In genomic region chr10:113326160-113327111, GRCh38 we compare ENCODE assay signal across 8 cellular contexts.
DNase-seq lines count a peak whose midpoint lies in the region; ATAC-seq and TF ChIP-seq lines count a peak whose summit lies in the region.

No MANE protein-coding gene starts in this region.

- H3K27me3 ChIP-seq in DND-41 (ENCODE audit: insufficient read depth, low read length, poor library complexity) (no peaks in the 10 kb centered on the region), left ventricle myocardium inferior (ENCODE audit: low read depth) (peaks cover 6% of the 10 kb centered on the region)

- H3K27me3 Mint-ChIP-seq in activated B cell treated with CpG ODN at 0.5 μM for 24 hours, result peaks cover 6% of the 10 kb centered on the region

- no peaks in the 10 kb centered on the region for H4K20me1 ChIP-seq in DND-41 (ENCODE audit: insufficient read depth, low read length)

- peaks cover 4% of the 10 kb centered on the region for H3K9me3 Mint-ChIP-seq in activated B cell treated with CpG ODN at 0.5 μM for 24 hours

- no peaks in the 10 kb centered on the region for H3K79me2 ChIP-seq in DND-41 (ENCODE audit: insufficient read depth, low read length)

- DNase-seq in DND-41 (peak; percentile 11), GM20000 (ENCODE audit: low spot score) (peak; percentile 31), activated B cell treated with CpG ODN at 0.5 μM for 24 hours (no peak), left ventricle myocardium inferior (no peak), cortex of kidney (lab: John Stamatoyannopoulos, UW) (no peak), NCI-H2029 (lab: John Stamatoyannopoulos, UW) (no peak)
- DNase-seq in stimulated activated CD4-positive, alpha-beta T cell treated with anti-CD3 and anti-CD28 coated beads, Interleukin-4, amount 100 ng/mL, for 24 hours, result peak; percentile 27

- no peak; the same call in 2 of the 3 replicates for ATAC-seq in DND-41 (ENCODE audit: insufficient read depth, low read depth)
- ATAC-seq in HG03520 (IDR thresholded peaks at IDR 0.05; ENCODE audit: unreplicated experiment), result peak; percentile 81
- peak; percentile 49 for ATAC-seq in activated B cell treated with CpG ODN at 0.5 μM for 24 hours (ENCODE audit: low read depth)

- H2AFZ ChIP-seq in DND-41 (ENCODE audit: low read depth, low read length), result no peak overlapping the region

- H3K27ac Mint-ChIP-seq in activated B cell treated with CpG ODN at 0.5 μM for 24 hours, result no peak overlapping the region

- TF ChIP-seq CTCF in DND-41 (IDR thresholded peaks at IDR 0.05; ENCODE audit: borderline replicate concordance, extremely low read depth, low read length, poor library complexity, severe bottlenecking), result no peak
- no peak for TF ChIP-seq CTCF in GM20000 (IDR thresholded peaks at IDR 0.05; ENCODE audit: extremely low read depth, missing control alignments)
- no peak for TF ChIP-seq CTCF in activated B cell treated with CpG ODN at 0.5 μM for 24 hours (IDR thresholded peaks at IDR 0.05)
- TF ChIP-seq CTCF in left ventricle myocardium inferior (IDR thresholded peaks at IDR 0.05; ENCODE audit: borderline replicate concordance), result peak; percentile 16

- H3K9me3 ChIP-seq in DND-41 (ENCODE audit: insufficient read depth, low read length, severe bottlenecking) (no peaks in the 10 kb centered on the region), left ventricle myocardium inferior (replicated peaks) (no peaks in the 10 kb centered on the region)

- H3K36me3 ChIP-seq in DND-41 (ENCODE audit: insufficient read depth, low read length) (no peaks in the 10 kb centered on the region), left ventricle myocardium inferior (no peaks in the 10 kb centered on the region)

- no peak overlapping the region for H3K27ac ChIP-seq in DND-41 (ENCODE audit: low read length)
- H3K27ac ChIP-seq in left ventricle myocardium inferior (replicated peaks), result peak overlapping the region; percentile 25

- POLR2A ChIA-PET in activated B cell treated with CpG ODN at 0.5 μM for 24 hours (lab: Charles Lee), result no interaction called here

- intact Hi-C loops in activated B cell treated with CpG ODN at 0.5 μM for 24 hours (cut with micrococcal nuclease) (no loop called here), left ventricle myocardium inferior (cut with micrococcal nuclease) (no loop called here)

- no peak overlapping the region for H3K4me2 ChIP-seq in DND-41 (ENCODE audit: insufficient read depth, low read length)

- H3K4me1 Mint-ChIP-seq in activated B cell treated with CpG ODN at 0.5 μM for 24 hours, result peaks cover 4% of the 10 kb centered on the region

- H3K9ac ChIP-seq in DND-41 (ENCODE audit: low read depth, low read length), result no peak overlapping the region

- H3K36me3 Mint-ChIP-seq in activated B cell treated with CpG ODN at 0.5 μM for 24 hours (ENCODE audit: low read depth), result no peaks in the 10 kb centered on the region

- H3K4me3 ChIP-seq in DND-41 (ENCODE audit: low read depth in 1 of 2, low read length in 2 of 2) (no peak overlapping the region), left ventricle myocardium inferior (no peak overlapping the region)

- no peak overlapping the region for H3K4me3 Mint-ChIP-seq in activated B cell treated with CpG ODN at 0.5 μM for 24 hours

- H3K4me1 ChIP-seq in DND-41 (ENCODE audit: insufficient read depth, low read length) (no peaks in the 10 kb centered on the region), left ventricle myocardium inferior (peaks cover 8% of the 10 kb centered on the region)

- CTCF ChIA-PET in activated B cell treated with CpG ODN at 0.5 μM for 24 hours (lab: Charles Lee), result no interaction called here

Comparison
In these comparisons a context has a peak if more than half of its experiments do, and no peak if none do; other contexts are left out.
1. DNase-seq: peak in DND-41 (single experiment), GM20000 (single experiment) and stimulated activated CD4-positive, alpha-beta T cell treated with anti-CD3 and anti-CD28 coated beads, Interleukin-4, amount 100 ng/mL, for 24 hours (single experiment); none in activated B cell treated with CpG ODN at 0.5 μM for 24 hours (single experiment), left ventricle myocardium inferior (single experiment), cortex of kidney (single experiment) and NCI-H2029 (single experiment).